ENCODE assay signal across 8 cellular contexts in the genomic region with DNA sequence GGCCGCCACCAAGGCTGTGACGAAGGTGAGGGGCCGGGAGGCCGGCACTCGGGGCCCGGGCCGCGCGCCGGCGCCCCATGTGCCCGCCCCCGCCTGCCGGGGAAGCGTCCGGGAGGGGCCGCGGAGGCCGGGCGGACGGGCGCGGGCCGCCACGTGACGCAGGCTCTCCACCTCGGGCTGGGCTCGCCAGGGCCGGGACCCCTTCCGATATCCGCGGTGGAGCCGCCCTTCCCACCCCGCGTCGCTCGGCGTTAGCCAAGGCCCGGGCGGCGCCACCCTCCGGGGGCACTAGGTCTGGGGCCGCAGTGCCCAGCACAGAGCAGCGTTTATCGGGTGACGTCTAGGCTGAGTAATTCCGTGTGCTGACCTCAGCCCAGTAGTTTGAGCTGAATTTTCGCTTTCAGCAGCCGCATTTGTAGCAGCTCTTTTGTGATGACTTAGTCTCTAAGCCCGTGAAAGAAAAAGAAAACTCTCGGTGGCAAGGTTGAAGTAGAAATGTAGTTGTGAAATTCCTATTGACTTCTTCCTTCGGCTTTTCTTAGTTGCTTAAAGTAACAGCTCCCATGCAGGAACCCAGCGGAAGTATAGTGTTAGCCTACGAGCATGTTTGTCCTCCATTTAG. TPM values are rescaled to one million over a fixed set of nuclear protein-coding genes. Genes with fewer than 3 reads are reported as not detected.
A peak's percentile ranks its signal among the peaks of the same experiment; 100 is the strongest.
DNase-seq lines count a peak whose midpoint lies in the region; ATAC-seq, FAIRE-seq and TF ChIP-seq lines count a peak whose summit lies in the region.

No MANE protein-coding gene starts in this region.

- peak overlapping the region; percentile 47 for H2AFZ ChIP-seq in mammary epithelial cell (ENCODE audit: low read depth, low read length)
- no peak overlapping the region for H2AFZ ChIP-seq in keratinocyte (ENCODE audit: control insufficient read depth, low read length)

- TF ChIP-seq POLR2A in GM18526 (IDR thresholded peaks at IDR 0.05; ENCODE audit: extremely low read depth, insufficient read length), result peak; percentile 55

- H4K20me1 ChIP-seq in mammary epithelial cell (ENCODE audit: insufficient read depth, low read length) (peaks cover 7% of the 10 kb centered on the region), keratinocyte (ENCODE audit: control insufficient read depth, extremely low read depth, insufficient read depth, low read length) (peaks cover 30% of the 10 kb centered on the region)

- H3K4me1 ChIP-seq in mammary epithelial cell (ENCODE audit: insufficient read depth, low read length), result peaks cover 37% of the 10 kb centered on the region
- H3K4me1 ChIP-seq in keratinocyte (ENCODE audit: control insufficient read depth, extremely low read depth, insufficient read depth, low read length), result peaks cover 60% of the 10 kb centered on the region

- H3K9ac ChIP-seq in mammary epithelial cell (ENCODE audit: insufficient read depth, low read length) (peak overlapping the region; percentile 91), keratinocyte (ENCODE audit: control insufficient read depth, extremely low read depth, insufficient read depth, low read length) (peak overlapping the region; percentile 85)

- FAIRE-seq in keratinocyte (lab: Jason Lieb, UNC), result no peak

- H3K9me3 ChIP-seq in mammary epithelial cell (replicated peaks; ENCODE audit: insufficient read depth, low read length), result no peaks in the 10 kb centered on the region
- H3K9me3 ChIP-seq in keratinocyte (ENCODE audit: control insufficient read depth, low read depth, low read length), result no peaks in the 10 kb centered on the region

- dilution Hi-C loops in mammary epithelial cell (cut with HindIII; ENCODE audit: low sequenced_read_pairs), result no loop called here
- dilution Hi-C loops in keratinocyte (cut with MboI; ENCODE audit: extremely low pct_ligation_motif_present, low sequenced_read_pairs), result no loop called here

- H3K27me3 ChIP-seq in mammary epithelial cell (ENCODE audit: insufficient read depth, low read length) (no peaks in the 10 kb centered on the region), keratinocyte (ENCODE audit: control insufficient read depth, extremely low read depth, insufficient read depth, low read length) (no peaks in the 10 kb centered on the region)

- TF ChIP-seq CTCF in mammary epithelial cell (conservative IDR thresholded peaks at IDR 0.05 in 1 of 2, IDR thresholded peaks at IDR 0.05 in 1 of 2; ENCODE audit: extremely low read depth in 1 of 2, insufficient read depth in 1 of 2, low read depth in 1 of 2, low read length in 2 of 2) (peak in 1 of 2 donors; percentile 12), keratinocyte (optimal IDR thresholded peaks at IDR 0.05 in 1 of 3, IDR thresholded peaks at IDR 0.05 in 1 of 3, conservative IDR thresholded peaks at IDR 0.05 in 1 of 3; ENCODE audit: extremely low read depth in 1 of 3, insufficient read depth in 2 of 3, low read length in 3 of 3) (peak in 1 of 3 experiments; percentile 27)

- intact Hi-C loops in mammary epithelial cell (cut with micrococcal nuclease), result loop anchor here (5.0 to 10.0 kb wide), 6 partner anchors 37 to 910 kb away; a partner anchor contains a TSS

- peak; percentile 37 for ATAC-seq in HG03045 (IDR thresholded peaks at IDR 0.05; ENCODE audit: unreplicated experiment)

- BruUV-seq in mammary epithelial cell (replicated peaks; lab: Mats Ljungman, UMichigan), result no TSS peak

- in situ Hi-C loops in mammary epithelial cell (cut with MboI; ENCODE audit: low sequenced_read_pairs in 2 of 2), result loop anchor here (10.0 kb wide), 2 partner anchors 100 to 110 kb away; no protein-coding TSS in a partner anchor

- 3% methylated on average over 8 of the region's 54 CpGs for WGBS in mammary epithelial cell (ENCODE audit: low coverage, missing lambda C conversion rate)

- H3K36me3 ChIP-seq in mammary epithelial cell (ENCODE audit: insufficient read depth, low read length) (peaks cover 18% of the 10 kb centered on the region), keratinocyte (ENCODE audit: control insufficient read depth in 2 of 2, extremely low read depth in 1 of 2, insufficient read depth in 2 of 2, low read length in 2 of 2) (peaks cover 9 to 38% of the 10 kb centered on the region in 2 experiments)

- H3K79me2 ChIP-seq in mammary epithelial cell (ENCODE audit: insufficient read depth, low read length) (peaks cover 56% of the 10 kb centered on the region), keratinocyte (ENCODE audit: control insufficient read depth, insufficient read depth, low read length) (peaks cover 55% of the 10 kb centered on the region)

- H3K4me2 ChIP-seq in mammary epithelial cell (ENCODE audit: insufficient read depth, low read depth, low read length) (peak overlapping the region; percentile 80), keratinocyte (ENCODE audit: control insufficient read depth, extremely low read depth, insufficient read depth, low read depth, low read length) (peak overlapping the region; percentile 98)

- H3K9me1 ChIP-seq in keratinocyte (ENCODE audit: control insufficient read depth, extremely low read depth, insufficient read depth, low read length), result no peaks in the 10 kb centered on the region

- DNase-seq in T-helper 1 cell (peak; percentile 48 to 89 (median 58)), mammary epithelial cell (peak; percentile 68), keratinocyte (ENCODE audit: low read depth, low spot score) (no peak), DMS114 treated with DMSO at 0.1 percent for 48 hours (lab: John Stamatoyannopoulos, UW; ENCODE audit: unreplicated experiment) (no peak), SHP77 (lab: John Stamatoyannopoulos, UW) (no peak)
- DNase-seq in stimulated activated CD4-positive, alpha-beta T cell treated with anti-CD3 and anti-CD28 coated beads, Interleukin-1b, Interleukin-23, amount 100 ng/mL, for 24 hours (ENCODE audit: low read depth in 4 of 4, low spot score in 1 of 4), result peak; percentile 41 to 61 (median 50)

- H3K4me3 ChIP-seq in mammary epithelial cell (replicated peaks in 1 of 3; ENCODE audit: insufficient read depth in 1 of 3, low read depth in 2 of 3, low read length in 3 of 3), result peak overlapping the region; percentile 81 to 89 (median 87)
- H3K4me3 ChIP-seq in keratinocyte (ENCODE audit: control insufficient read depth in 2 of 3, extremely low read depth in 1 of 3, insufficient read depth in 2 of 3, low read depth in 1 of 3, low read length in 3 of 3), result peak overlapping the region; percentile 80 to 92 (median 84)

- H3K27ac ChIP-seq in mammary epithelial cell (ENCODE audit: insufficient read depth, low read depth, low read length), result peak overlapping the region; percentile 95
- H3K27ac ChIP-seq in keratinocyte (ENCODE audit: control insufficient read depth, insufficient read depth, low read length), result peak overlapping the region; percentile 86

- CTCF ChIA-PET in mammary epithelial cell (lab: Charles Lee; ENCODE audit: low non-redundant PET), result interaction anchor here (0.5 kb wide), 1 partner anchor 85 kb away, joined by 3 read pairs; no protein-coding TSS in a partner anchor

RNA-seq across cellular contexts. Expression of a gene that starts 0.9 kb away (rescaled TPM):
- total RNA-seq in mammary epithelial cell, result 100 to 1,000 TPM; 121 to 199 TPM
- polyA plus RNA-seq in mammary epithelial cell, result 61.0 TPM
- 80.9 TPM for polyA minus RNA-seq in mammary epithelial cell
- 86.2 to 150 TPM (median 122 TPM) in 3 replicates for polyA plus RNA-seq in keratinocyte
- 73.5 TPM for polyA plus RNA-seq in keratinocyte (2011; ENCODE audit: low read depth)
- polyA plus RNA-seq in keratinocyte (2011; cell fraction: cytosol; rRNA removed), result 88.1 and 174 TPM in 2 replicates
- 76.3 and 95.7 TPM in 2 replicates for polyA plus RNA-seq in keratinocyte (2011; cell fraction: nucleus; rRNA removed)
- polyA plus RNA-seq in keratinocyte (2012; ENCODE audit: low replicate concordance), result 107 and 169 TPM in 2 replicates
- polyA minus RNA-seq in keratinocyte, result 43.6 to 107 TPM (median 47.8 TPM) in 3 replicates
- 90.7 TPM for polyA minus RNA-seq in keratinocyte (2011; cell fraction: cytosol; rRNA and poly(A)+ RNA removed)
- polyA minus RNA-seq in keratinocyte (2011; cell fraction: nucleus; rRNA and poly(A)+ RNA removed), result 37.7 and 62.8 TPM in 2 replicates

Comparison
In these comparisons a context has a peak if more than half of its experiments do, and no peak if none do; other contexts are left out.
1. DNase-seq: peak in T-helper 1 cell (5 of 5), mammary epithelial cell (single experiment) and stimulated activated CD4-positive, alpha-beta T cell treated with anti-CD3 and anti-CD28 coated beads, Interleukin-1b, Interleukin-23, amount 100 ng/mL, for 24 hours (4 of 4); none in keratinocyte (single experiment), DMS114 treated with DMSO at 0.1 percent for 48 hours (single experiment) and SHP77 (0 of 2).